Comparison of ENCODE assay signal across 25 cellular contexts in genomic region chr4:155603360-155603891, GRCh38.
A peak's percentile ranks its signal among the peaks of the same experiment; 100 is the strongest.
DNase-seq lines count a peak whose midpoint lies in the region; ATAC-seq and TF ChIP-seq lines count a peak whose summit lies in the region.
"Had no signal": no experiment of that assay in that cellular context is flagged by ENCODE, and none has a peak within 500 bp of the region (broad histone marks: within the 10 kb centered on the region; RNA-seq: fewer than 3 reads in every experiment).

No MANE protein-coding gene starts in this region.

- H3K4me2 ChIP-seq in SK-N-SH, result no peak overlapping the region
- H3K4me2 ChIP-seq in hepatocyte, result peak overlapping the region; percentile 27
- H3K4me2 ChIP-seq: A549 had no signal

- no peak for TF ChIP-seq RAD21 in SK-N-SH (IDR thresholded peaks at IDR 0.05; ENCODE audit: low read length)

- TF ChIP-seq CTCF in SK-N-SH (IDR thresholded peaks at IDR 0.05) (no peak), hepatocyte (IDR thresholded peaks at IDR 0.05; ENCODE audit: poor library complexity) (no peak), omental fat pad (IDR thresholded peaks at IDR 0.05) (no peak)

- H4K20me1 ChIP-seq in SK-N-SH (ENCODE audit: insufficient read depth) (no peaks in the 10 kb centered on the region), hepatocyte (ENCODE audit: insufficient read depth, poor library complexity, severe bottlenecking) (no peaks in the 10 kb centered on the region)

- CTCF ChIA-PET in SK-N-SH (lab: Yijun Ruan, JAX), result interaction anchor here (0.7 kb wide), 1 partner anchor 155 kb away, joined by 3 read pairs; the partner anchor contains the start of gene GUCY1B1

- no peaks in the 10 kb centered on the region for H3K9me3 ChIP-seq in SK-N-SH
- H3K9me3 ChIP-seq in hepatocyte (ENCODE audit: low read depth), result no peaks in the 10 kb centered on the region
- H3K9me3 ChIP-seq: A549, adrenal gland, BE2C, spleen, tibial artery had no signal

- H3K36me3 ChIP-seq in SK-N-SH (replicated peaks in 1 of 2; ENCODE audit: control insufficient read depth in 1 of 2, insufficient read depth in 2 of 2, low read length in 1 of 2), result no peaks in the 10 kb centered on the region
- no peaks in the 10 kb centered on the region for H3K36me3 ChIP-seq in hepatocyte (replicated peaks; ENCODE audit: insufficient read depth, low read depth)
- H3K36me3 ChIP-seq: adrenal gland, BE2C, spleen, tibial artery had no signal

- WGBS in SK-N-SH (ENCODE audit: low lambda C conversion rate), result 37% methylated on average over 5 of the region's 6 CpGs
- 71% methylated on average over 6 of the region's 6 CpGs for WGBS in hepatocyte (ENCODE audit: low lambda C conversion rate, missing lambda C conversion rate)

- no peak overlapping the region for H2AFZ ChIP-seq in SK-N-SH (ENCODE audit: low read depth)
- H2AFZ ChIP-seq in hepatocyte, result no peak overlapping the region

- no peaks in the 10 kb centered on the region for H3K27me3 ChIP-seq in SK-N-SH (ENCODE audit: insufficient read depth)
- H3K27me3 ChIP-seq in hepatocyte, result no peaks in the 10 kb centered on the region
- H3K27me3 ChIP-seq: adrenal gland, BE2C, spleen, tibial artery had no signal

- peak; percentile 64 for DNase-seq in COLO829 (ENCODE audit: low spot score)
- no peak for DNase-seq in SK-N-SH
- no peak for DNase-seq in hepatocyte (ENCODE audit: low spot score)
- DNase-seq in NCI-H2081 treated with DMSO at 0.1 percent for 48 hours (lab: John Stamatoyannopoulos, UW), result no peak
- no peak for DNase-seq in AG08395 (ENCODE audit: low spot score)
- DNase-seq in omental fat pad (ENCODE audit: low spot score), result no peak
- DNase-seq: activated CD4-positive, alpha-beta memory T cell treated with anti-CD3 and anti-CD28 coated beads for 36 hours; activated CD4-positive, CD25-positive, alpha-beta regulatory T cell; activated gamma-delta T cell treated with Interleukin-2 at 50 U/mL for 16 hours; adrenal gland; BE2C; COR-L47; HFFc6; MV-4-11; naive B cell; NCI-H1694; NCI-H69; occipital lobe; spleen; stimulated activated CD4-positive, alpha-beta T cell treated with anti-CD3 and anti-CD28 coated beads, Interleukin-4, amount 100 ng/mL, for 4 hours; T1000; tibial artery had no signal

- H3K9me2 ChIP-seq in SK-N-SH (no peaks in the 10 kb centered on the region), hepatocyte (replicated peaks; ENCODE audit: insufficient read depth) (no peaks in the 10 kb centered on the region)

- POLR2A ChIA-PET in SK-N-SH (lab: Yijun Ruan, JAX), result no interaction called here

- no peak for TF ChIP-seq EP300 in SK-N-SH (IDR thresholded peaks at IDR 0.05; ENCODE audit: borderline replicate concordance in 1 of 2, low read depth in 1 of 2, low read length in 1 of 2)

- H3K4me1 ChIP-seq in SK-N-SH (ENCODE audit: control insufficient read depth in 1 of 2, insufficient read depth in 2 of 2, low read depth in 1 of 2, low read length in 1 of 2), result peaks cover 0 to 6% of the 10 kb centered on the region in 2 experiments; a peak in 3 of 4 replicates
- H3K4me1 ChIP-seq in hepatocyte (ENCODE audit: insufficient read depth), result no peaks in the 10 kb centered on the region
- H3K4me1 ChIP-seq: A549, adrenal gland, spleen had no signal

- H3K9ac ChIP-seq in SK-N-SH, result no peak overlapping the region

- H3F3A ChIP-seq in SK-N-SH (replicated peaks; ENCODE audit: insufficient read depth), result peaks cover 13% of the 10 kb centered on the region

- H3K79me2 ChIP-seq in SK-N-SH (ENCODE audit: insufficient read depth) (no peaks in the 10 kb centered on the region), hepatocyte (no peaks in the 10 kb centered on the region)

- no peak overlapping the region for H3K4me3 ChIP-seq in SK-N-SH (ENCODE audit: low read depth in 2 of 2, low read length in 1 of 2)
- H3K4me3 ChIP-seq in hepatocyte, result no peak overlapping the region
- H3K4me3 ChIP-seq: A549, adrenal gland, spleen, tibial artery had no signal

- H3K27ac ChIP-seq in SK-N-SH (ENCODE audit: low read depth in 2 of 2, low read length in 1 of 2) (peak overlapping the region in 1 of 2 experiments; percentile 55; a peak in 1 of 4 replicates), hepatocyte (peak overlapping the region; percentile 75)
- H3K27ac ChIP-seq: A549, adrenal gland, tibial artery had no signal

- ATAC-seq in GM19468 (IDR thresholded peaks at IDR 0.05; ENCODE audit: extremely low read depth, unreplicated experiment), result peak; percentile 52
- ATAC-seq in GM18519 (IDR thresholded peaks at IDR 0.05; ENCODE audit: low FRiP score, unreplicated experiment), result no peak
- no peak for ATAC-seq in omental fat pad (ENCODE audit: low FRiP score)
- ATAC-seq: A549 had no signal

TF ChIP-seq in SK-N-SH, 30 proteins besides CTCF, POLR2A, EP300 and RAD21:
- no peak for TF ChIP-seq MAX (IDR thresholded peaks at IDR 0.05; ENCODE audit: low read depth)
- TF ChIP-seq MEF2A (IDR thresholded peaks at IDR 0.05; ENCODE audit: borderline replicate concordance, low read depth), result no peak
- TF ChIP-seq REST (IDR thresholded peaks at IDR 0.05; ENCODE audit: low read depth, low read length), result no peak
- TF ChIP-seq YY1 (IDR thresholded peaks at IDR 0.05; ENCODE audit: low read depth), result no peak
- TF ChIP-seq RFX5 (IDR thresholded peaks at IDR 0.05; ENCODE audit: low read length), result no peak
- TF ChIP-seq NFIC (IDR thresholded peaks at IDR 0.05; ENCODE audit: borderline replicate concordance), result no peak; the same call in 1 of the 2 replicates
- TF ChIP-seq PBX3 (IDR thresholded peaks at IDR 0.05), result peak; percentile 75
- peak; percentile 31; the same call in 1 of the 2 replicates for TF ChIP-seq TCF12 (IDR thresholded peaks at IDR 0.05)
- no peak for TF ChIP-seq SMC3 (IDR thresholded peaks at IDR 0.05; ENCODE audit: low read depth, low read length)
- TF ChIP-seq GATA2 (CRISPR knock-in tag; IDR thresholded peaks at IDR 0.05), result no peak
- TF ChIP-seq MXI1 (IDR thresholded peaks at IDR 0.05; ENCODE audit: low read depth, low read length), result no peak
- 0 out of 2 replicates have a peak, but pooled peaks have one; percentile 30 for TF ChIP-seq TEAD4 (IDR thresholded peaks at IDR 0.05; ENCODE audit: borderline replicate concordance, insufficient read depth)
- no peak for TF ChIP-seq RCOR1 (IDR thresholded peaks at IDR 0.05; ENCODE audit: low read length)
- no peak for TF ChIP-seq ELF1 (IDR thresholded peaks at IDR 0.05)
TF ChIP-seq in SK-N-SH: peak in this region for 3.
